In genomic region chr1:80632284-80632683, GRCh38 we compare ENCODE assay signal across 5 cellular contexts.
"Had no signal": no experiment of that assay in that cellular context is flagged by ENCODE, and none has a peak within 500 bp of the region (broad histone marks: within the 10 kb centered on the region; RNA-seq: fewer than 3 reads in every experiment).

No MANE protein-coding gene starts in this region.

- H3K9ac ChIP-seq: GM23248 had no signal

- H3K27ac ChIP-seq: GM23248 had no signal

- H2AFZ ChIP-seq: GM23248 had no signal

- H3K4me3 ChIP-seq: GM23248 had no signal

- H3K27ac Mint-ChIP-seq: H9 had no signal

- DNase-seq: GM23248, GOT3, H9, HCEC 1CT, IMR-90 had no signal

- H3K4me3 Mint-ChIP-seq: H9 had no signal
